ENCODE assay signal across 8 cellular contexts in genomic region chr6:28981833-28982475, GRCh38.
DNase-seq lines count a peak whose midpoint lies in the region; ATAC-seq and TF ChIP-seq lines count a peak whose summit lies in the region.

No MANE protein-coding gene starts in this region.

- H3K27me3 Mint-ChIP-seq in central memory CD8-positive, alpha-beta T cell, result peaks cover 72% of the 10 kb centered on the region

- peaks cover 49% of the 10 kb centered on the region for H3K4me1 Mint-ChIP-seq in central memory CD8-positive, alpha-beta T cell

- no peaks in the 10 kb centered on the region for H3K9me3 Mint-ChIP-seq in central memory CD8-positive, alpha-beta T cell

- peak overlapping the region; percentile 97 for H3K4me3 Mint-ChIP-seq in central memory CD8-positive, alpha-beta T cell

- no peak for TF ChIP-seq CTCF in GM10248 (IDR thresholded peaks at IDR 0.05; ENCODE audit: control extremely low read depth, extremely low read depth, low read depth, missing control alignments)

- ATAC-seq in HG03039 (IDR thresholded peaks at IDR 0.05; ENCODE audit: unreplicated experiment) (peak; percentile 43), HG02759 (IDR thresholded peaks at IDR 0.05; ENCODE audit: unreplicated experiment) (no peak)
- ATAC-seq in central memory CD8-positive, alpha-beta T cell (replicated peaks; ENCODE audit: extremely low read depth, poor library complexity, severe bottlenecking), result peak; percentile 80

- CTCF ChIA-PET in GM10248 (lab: Yijun Ruan, JAX), result interaction anchor here (1.4 to 1.8 kb wide), 5 partner anchors 13 to 144 kb away, joined by 3 to 12 read pairs (median 5); no protein-coding TSS in a partner anchor

- peaks cover 30% of the 10 kb centered on the region for H3K36me3 Mint-ChIP-seq in central memory CD8-positive, alpha-beta T cell (ENCODE audit: insufficient read depth)

- POLR2A ChIA-PET in GM10248 (lab: Yijun Ruan, JAX), result no interaction called here

- DNase-seq in GM10248 (ENCODE audit: extremely low spot score) (peak; percentile 62), NCI-H2227 (lab: John Stamatoyannopoulos, UW; ENCODE audit: unreplicated experiment) (peak; percentile 89), islet precursor cell (peak; percentile 93)
- peak; percentile 40 for DNase-seq in activated CD4-positive, CD25-positive, alpha-beta regulatory T cell treated with anti-CD3 and anti-CD28 coated beads, Interleukin-2, amount 50 U/mL, for 16 hours (ENCODE audit: low read depth, low spot score)
- DNase-seq in central memory CD8-positive, alpha-beta T cell (ENCODE audit: low spot score in 2 of 2), result peak; percentile 70 to 73
- DNase-seq in stimulated activated CD4-positive, alpha-beta T cell treated with anti-CD3 and anti-CD28 coated beads, Interleukin-12 subunit alpha, Interleukin-12 subunit beta, amount 100 ng/mL, for 24 hours (ENCODE audit: low read depth in 2 of 2), result peak; percentile 60 to 69

- peak overlapping the region; percentile 100 for H3K27ac Mint-ChIP-seq in central memory CD8-positive, alpha-beta T cell (ENCODE audit: low read depth)

Comparison
In these comparisons a context has a peak if more than half of its experiments do, and no peak if none do; other contexts are left out.
1. DNase-seq: peak in every context shown above with its lines; median percentile 93 in islet precursor cell; 89 in NCI-H2227; 72 in central memory CD8-positive, alpha-beta T cell; 64 in stimulated activated CD4-positive, alpha-beta T cell treated with anti-CD3 and anti-CD28 coated beads, Interleukin-12 subunit alpha, Interleukin-12 subunit beta, amount 100 ng/mL, for 24 hours; 62 in GM10248; 40 in activated CD4-positive, CD25-positive, alpha-beta regulatory T cell treated with anti-CD3 and anti-CD28 coated beads, Interleukin-2, amount 50 U/mL, for 16 hours.